1 cellular context compared by ENCODE assay signal in the genomic region with DNA sequence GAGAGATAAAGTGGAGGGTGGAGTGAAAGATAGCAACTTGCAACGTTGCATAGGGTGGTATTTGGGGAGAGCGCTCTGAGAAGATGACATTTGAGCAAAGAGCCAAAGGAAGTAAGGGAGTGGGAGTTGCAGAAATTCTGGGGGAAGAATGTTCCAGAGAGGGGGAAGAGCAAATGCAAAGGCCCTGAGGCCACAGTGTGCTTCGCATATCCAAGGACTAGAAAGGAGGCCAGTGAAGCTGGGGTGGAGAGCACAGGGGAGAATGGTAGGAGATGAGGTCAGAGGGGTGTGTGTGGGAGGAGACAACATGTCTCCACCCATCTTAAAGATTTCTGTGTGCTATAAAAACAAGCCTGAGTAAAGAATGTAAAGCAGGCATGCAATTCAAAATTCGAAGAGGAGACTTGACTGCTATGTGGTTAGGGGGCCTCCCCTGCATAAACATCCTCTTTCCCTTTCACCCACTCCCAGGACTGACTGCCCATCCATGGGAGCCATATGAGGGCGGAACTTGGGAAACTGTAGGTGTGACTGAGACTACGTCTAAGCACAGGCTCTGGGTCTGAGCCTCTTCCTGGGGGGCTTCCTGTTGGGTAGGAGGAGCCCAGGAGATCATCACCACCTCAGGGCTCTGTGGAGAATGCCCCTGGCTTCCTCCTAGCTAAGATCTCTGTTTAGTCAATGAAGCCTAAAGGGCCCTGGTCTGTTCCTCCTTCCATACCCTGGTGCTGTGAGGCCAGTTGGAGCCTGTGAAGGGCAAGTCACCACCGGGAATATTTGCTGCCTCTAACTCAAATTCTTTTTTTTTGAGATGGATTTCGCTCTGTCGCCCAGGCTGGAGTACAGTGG.
A peak's percentile ranks its signal among the peaks of the same experiment; 100 is the strongest.
TF ChIP-seq lines count a peak whose summit lies in the region.

No MANE protein-coding gene starts in this region.

TF ChIP-seq in K562, 482 proteins besides CTCF, POLR2A, EP300 and RAD21 (continued from another document):
- TF ChIP-seq, protein P1, sequence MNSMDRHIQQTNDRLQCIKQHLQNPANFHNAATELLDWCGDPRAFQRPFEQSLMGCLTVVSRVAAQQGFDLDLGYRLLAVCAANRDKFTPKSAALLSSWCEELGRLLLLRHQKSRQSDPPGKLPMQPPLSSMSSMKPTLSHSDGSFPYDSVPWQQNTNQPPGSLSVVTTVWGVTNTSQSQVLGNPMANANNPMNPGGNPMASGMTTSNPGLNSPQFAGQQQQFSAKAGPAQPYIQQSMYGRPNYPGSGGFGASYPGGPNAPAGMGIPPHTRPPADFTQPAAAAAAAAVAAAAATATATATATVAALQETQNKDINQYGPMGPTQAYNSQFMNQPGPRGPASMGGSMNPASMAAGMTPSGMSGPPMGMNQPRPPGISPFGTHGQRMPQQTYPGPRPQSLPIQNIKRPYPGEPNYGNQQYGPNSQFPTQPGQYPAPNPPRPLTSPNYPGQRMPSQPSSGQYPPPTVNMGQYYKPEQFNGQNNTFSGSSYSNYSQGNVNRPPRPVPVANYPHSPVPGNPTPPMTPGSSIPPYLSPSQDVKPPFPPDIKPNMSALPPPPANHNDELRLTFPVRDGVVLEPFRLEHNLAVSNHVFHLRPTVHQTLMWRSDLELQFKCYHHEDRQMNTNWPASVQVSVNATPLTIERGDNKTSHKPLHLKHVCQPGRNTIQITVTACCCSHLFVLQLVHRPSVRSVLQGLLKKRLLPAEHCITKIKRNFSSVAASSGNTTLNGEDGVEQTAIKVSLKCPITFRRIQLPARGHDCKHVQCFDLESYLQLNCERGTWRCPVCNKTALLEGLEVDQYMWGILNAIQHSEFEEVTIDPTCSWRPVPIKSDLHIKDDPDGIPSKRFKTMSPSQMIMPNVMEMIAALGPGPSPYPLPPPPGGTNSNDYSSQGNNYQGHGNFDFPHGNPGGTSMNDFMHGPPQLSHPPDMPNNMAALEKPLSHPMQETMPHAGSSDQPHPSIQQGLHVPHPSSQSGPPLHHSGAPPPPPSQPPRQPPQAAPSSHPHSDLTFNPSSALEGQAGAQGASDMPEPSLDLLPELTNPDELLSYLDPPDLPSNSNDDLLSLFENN (IDR thresholded peaks at IDR 0.05; ENCODE audit: low read depth in 2 of 2, low read length in 2 of 2), result no peak
- no peak for TF ChIP-seq HNRNPUL1 (IDR thresholded peaks at IDR 0.05; ENCODE audit: low read length)
- no peak for TF ChIP-seq CEBPB (tag; IDR thresholded peaks at IDR 0.05)
- 0 out of 2 replicates have a peak, but pooled peaks have one; percentile 50 for TF ChIP-seq PTBP1 (IDR thresholded peaks at IDR 0.05; ENCODE audit: low read depth, low read length)
- no peak for TF ChIP-seq ATF1 (CRISPR knock-in tag; IDR thresholded peaks at IDR 0.05)
- 0 out of 2 replicates have a peak, but pooled peaks have one; percentile 19 for TF ChIP-seq ATF1 (tag; IDR thresholded peaks at IDR 0.05)
- no peak for TF ChIP-seq MAFG (tag; conservative IDR thresholded peaks at IDR 0.05)
- no peak for TF ChIP-seq U2AF1 (optimal IDR thresholded peaks at IDR 0.05; ENCODE audit: low read depth, low read length)
- no peak for TF ChIP-seq MXI1 (IDR thresholded peaks at IDR 0.05; ENCODE audit: low read depth, low read length)
